ENCODE assay signal across 18 cellular contexts in genomic region chr6:44024597-44025219, GRCh38.
A peak's percentile ranks its signal among the peaks of the same experiment; 100 is the strongest.
DNase-seq lines count a peak whose midpoint lies in the region; ATAC-seq and TF ChIP-seq lines count a peak whose summit lies in the region.
"Had no signal": no experiment of that assay in that cellular context is flagged by ENCODE, and none has a peak within 500 bp of the region (broad histone marks: within the 10 kb centered on the region; RNA-seq: fewer than 3 reads in every experiment).

No MANE protein-coding gene starts in this region.

- H3K9me3 ChIP-seq in upper lobe of right lung, result no peaks in the 10 kb centered on the region
- H3K9me3 ChIP-seq: body of pancreas, HAP-1, heart right ventricle, upper lobe of left lung had no signal

- DNase-seq in activated naive CD4-positive, alpha-beta T cell treated with anti-CD3 and anti-CD28 coated beads for 36 hours, result peak; percentile 22
- no peak for DNase-seq in activated naive CD4-positive, alpha-beta T cell treated with anti-CD3 and anti-CD28 coated beads, Interleukin-2, amount 50 U/mL, for 16 hours
- DNase-seq in OCI-M1 (lab: John Stamatoyannopoulos, UW) (peak; percentile 35), glomerular visceral epithelial cell (ENCODE audit: extremely low spot score) (peak; percentile 58), upper lobe of right lung (peak; percentile 36), HK-2 (ENCODE audit: unreplicated experiment) (no peak), NCI-H446 (lab: John Stamatoyannopoulos, UW) (no peak)
- DNase-seq: activated gamma-delta T cell treated with Interleukin-2 at 50 U/mL for 16 hours; body of pancreas; COR-L47; dermis blood vessel endothelial cell; heart right ventricle; NCI-H1092 treated with DMSO at 0.1 percent for 48 hours; NK-92 treated with Interleukin-12 subunit alpha and Interleukin-12 subunit beta, amount 100 ng/mL, for 24 hours; upper lobe of left lung had no signal

- no peaks in the 10 kb centered on the region for H3K36me3 ChIP-seq in upper lobe of right lung
- H3K36me3 ChIP-seq: HAP-1, heart right ventricle, upper lobe of left lung had no signal

- no peak for TF ChIP-seq CTCF in upper lobe of right lung (IDR thresholded peaks at IDR 0.05)

- no peaks in the 10 kb centered on the region for H3K36me3 Mint-ChIP-seq in activated naive CD4-positive, alpha-beta T cell treated with anti-CD3 and anti-CD28 coated beads for 36 hours (ENCODE audit: low read depth)
- H3K36me3 Mint-ChIP-seq: stimulated activated memory B cell treated with anti-CD40 and anti-IgM and Interleukin-4, amounts not matched to agents 10 μg/mL and 1 μg/mL and 100 μg/mL, for 72 hours had no signal

- peaks cover 2% of the 10 kb centered on the region for H3K27me3 Mint-ChIP-seq in activated naive CD4-positive, alpha-beta T cell treated with anti-CD3 and anti-CD28 coated beads for 36 hours (ENCODE audit: low read depth)

- no peak overlapping the region for H3K27ac Mint-ChIP-seq in activated naive CD4-positive, alpha-beta T cell treated with anti-CD3 and anti-CD28 coated beads for 36 hours
- H3K27ac Mint-ChIP-seq: stimulated activated memory B cell treated with anti-CD40 and anti-IgM and Interleukin-4, amounts not matched to agents 10 μg/mL and 1 μg/mL and 100 μg/mL, for 72 hours had no signal

- H3K9me3 Mint-ChIP-seq in activated naive CD4-positive, alpha-beta T cell treated with anti-CD3 and anti-CD28 coated beads for 36 hours, result no peaks in the 10 kb centered on the region
- H3K9me3 Mint-ChIP-seq: stimulated activated memory B cell treated with anti-CD40 and anti-IgM and Interleukin-4, amounts not matched to agents 10 μg/mL and 1 μg/mL and 100 μg/mL, for 72 hours had no signal

- CTCF ChIA-PET in activated naive CD4-positive, alpha-beta T cell treated with anti-CD3 and anti-CD28 coated beads for 36 hours (lab: Charles Lee), result no interaction called here

- H3K4me1 ChIP-seq in upper lobe of right lung, result no peaks in the 10 kb centered on the region
- H3K4me1 ChIP-seq: body of pancreas, HAP-1, upper lobe of left lung had no signal

- no peak overlapping the region for H3K27ac ChIP-seq in upper lobe of right lung
- H3K27ac ChIP-seq: body of pancreas, heart right ventricle, upper lobe of left lung had no signal

- H3K4me3 Mint-ChIP-seq in activated naive CD4-positive, alpha-beta T cell treated with anti-CD3 and anti-CD28 coated beads for 36 hours, result no peak overlapping the region
- H3K4me3 Mint-ChIP-seq: stimulated activated memory B cell treated with anti-CD40 and anti-IgM and Interleukin-4, amounts not matched to agents 10 μg/mL and 1 μg/mL and 100 μg/mL, for 72 hours had no signal

- no peak overlapping the region for H3K4me3 ChIP-seq in upper lobe of right lung
- H3K4me3 ChIP-seq: body of pancreas, HAP-1, heart right ventricle, upper lobe of left lung had no signal

- no peak for ATAC-seq in upper lobe of right lung
- no peak for ATAC-seq in activated CD4-positive, CD25-positive, alpha-beta regulatory T cell treated with anti-CD3 and anti-CD28 coated beads, Interleukin-2, amount 50 U/mL, for 24 hours
- ATAC-seq: body of pancreas; stimulated activated memory B cell treated with anti-CD40 and anti-IgM and Interleukin-4, amounts not matched to agents 10 μg/mL and 1 μg/mL and 100 μg/mL, for 72 hours had no signal

- peaks cover 3% of the 10 kb centered on the region for H3K27me3 ChIP-seq in upper lobe of right lung
- H3K27me3 ChIP-seq: body of pancreas, heart right ventricle, upper lobe of left lung had no signal

- no peaks in the 10 kb centered on the region for H3K4me1 Mint-ChIP-seq in activated naive CD4-positive, alpha-beta T cell treated with anti-CD3 and anti-CD28 coated beads for 36 hours (ENCODE audit: low read depth)
- H3K4me1 Mint-ChIP-seq: stimulated activated memory B cell treated with anti-CD40 and anti-IgM and Interleukin-4, amounts not matched to agents 10 μg/mL and 1 μg/mL and 100 μg/mL, for 72 hours had no signal

- intact Hi-C loops in activated naive CD4-positive, alpha-beta T cell treated with anti-CD3 and anti-CD28 coated beads for 36 hours (cut with micrococcal nuclease), result no loop called here
- intact Hi-C loops in upper lobe of right lung (cut with DNase I), result no loop called here

Comparison
In these comparisons a context has a peak if more than half of its experiments do, and no peak if none do; other contexts are left out.
1. DNase-seq: peak in activated naive CD4-positive, alpha-beta T cell treated with anti-CD3 and anti-CD28 coated beads for 36 hours (single experiment), OCI-M1 (single experiment), glomerular visceral epithelial cell (single experiment) and upper lobe of right lung (single experiment); none in activated naive CD4-positive, alpha-beta T cell treated with anti-CD3 and anti-CD28 coated beads, Interleukin-2, amount 50 U/mL, for 16 hours (single experiment), HK-2 (single experiment) and NCI-H446 (0 of 2).